Comparison of ENCODE assay signal across 9 cellular contexts in the genomic region with DNA sequence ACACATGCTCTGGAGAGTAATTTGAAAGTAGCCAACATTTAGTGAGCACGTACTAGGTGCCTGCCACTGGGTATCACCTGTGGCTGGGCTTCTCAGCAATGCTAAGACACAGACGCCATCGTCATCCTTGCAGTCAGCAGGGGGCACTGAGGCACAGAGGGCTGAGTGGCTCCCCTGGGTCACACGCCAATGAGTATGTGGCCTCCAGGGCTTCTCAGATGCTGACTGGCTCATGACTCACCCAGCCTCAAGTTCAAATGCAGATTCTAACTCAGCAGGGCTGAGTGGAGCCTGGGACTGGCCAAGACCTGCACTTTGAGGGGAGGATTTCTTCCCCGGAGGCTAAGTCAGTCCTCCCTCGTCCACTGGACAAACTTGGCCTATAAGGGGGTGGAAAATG.
DNase-seq lines count a peak whose midpoint lies in the region; ATAC-seq and TF ChIP-seq lines count a peak whose summit lies in the region.
"Had no signal": no experiment of that assay in that cellular context is flagged by ENCODE, and none has a peak within 500 bp of the region (broad histone marks: within the 10 kb centered on the region; RNA-seq: fewer than 3 reads in every experiment).

No MANE protein-coding gene starts in this region.

- peaks cover 38% of the 10 kb centered on the region for H3K27me3 Mint-ChIP-seq in activated CD4-positive, alpha-beta T cell treated with anti-CD3 and anti-CD28 coated beads, Interleukin-2, amount 10 ng/mL, durations not matched to agents 24 days and 14 days

- no peak overlapping the region for H3K4me3 Mint-ChIP-seq in activated CD4-positive, alpha-beta T cell treated with anti-CD3 and anti-CD28 coated beads, Interleukin-2, amount 10 ng/mL, durations not matched to agents 24 days and 14 days
- H3K4me3 Mint-ChIP-seq: CD4-positive, alpha-beta T cell had no signal

- peak; percentile 35 for TF ChIP-seq CTCF in fibroblast of villous mesenchyme (IDR thresholded peaks at IDR 0.05; ENCODE audit: insufficient read depth, low read depth, low read length)

- DNase-seq in activated CD4-positive, alpha-beta T cell treated with anti-CD3 and anti-CD28 coated beads for 24 hours (ENCODE audit: low read depth in 2 of 2) = peak; percentile 19 to 21
- DNase-seq in activated CD4-positive, alpha-beta T cell treated with anti-CD3 and anti-CD28 coated beads, Interleukin-2, amount 10 ng/mL, durations not matched to agents 24 days and 14 days = no peak
- DNase-seq in fibroblast of villous mesenchyme (ENCODE audit: low read depth) = peak; percentile 80
- peak; percentile 32 for DNase-seq in stimulated activated CD8-positive, alpha-beta memory T cell treated with anti-CD3 and anti-CD28 coated beads, Interleukin-4, amount 100 ng/mL, for 24 hours (ENCODE audit: low read depth)
- DNase-seq in NCI-H526 treated with DMSO at 0.1 percent for 48 hours (lab: John Stamatoyannopoulos, UW) = no peak
- no peak for DNase-seq in superior temporal gyrus (ENCODE audit: extremely low spot score)

- H3K36me3 Mint-ChIP-seq in activated CD4-positive, alpha-beta T cell treated with anti-CD3 and anti-CD28 coated beads, Interleukin-2, amount 10 ng/mL, durations not matched to agents 24 days and 14 days (ENCODE audit: low read depth) = no peaks in the 10 kb centered on the region

- no peak overlapping the region for H3K4me3 ChIP-seq in fibroblast of villous mesenchyme (ENCODE audit: low read depth, low read length)

- intact Hi-C loops in activated CD4-positive, alpha-beta T cell treated with anti-CD3 and anti-CD28 coated beads, Interleukin-2, amount 10 ng/mL, durations not matched to agents 24 days and 14 days (cut with micrococcal nuclease) = no loop called here

- no peak overlapping the region for H3K27ac Mint-ChIP-seq in activated CD4-positive, alpha-beta T cell treated with anti-CD3 and anti-CD28 coated beads, Interleukin-2, amount 10 ng/mL, durations not matched to agents 24 days and 14 days
- H3K27ac Mint-ChIP-seq: CD4-positive, alpha-beta T cell had no signal

- peak; percentile 94 to 99 for ATAC-seq in activated CD4-positive, CD25-positive, alpha-beta regulatory T cell treated with anti-CD3 and anti-CD28 coated beads, Interleukin-2, amount 50 U/mL, for 24 hours
- ATAC-seq in HG02763 (IDR thresholded peaks at IDR 0.05; ENCODE audit: unreplicated experiment) = no peak

- no peaks in the 10 kb centered on the region for H3K4me1 Mint-ChIP-seq in activated CD4-positive, alpha-beta T cell treated with anti-CD3 and anti-CD28 coated beads, Interleukin-2, amount 10 ng/mL, durations not matched to agents 24 days and 14 days

- no peaks in the 10 kb centered on the region for H3K9me3 Mint-ChIP-seq in activated CD4-positive, alpha-beta T cell treated with anti-CD3 and anti-CD28 coated beads, Interleukin-2, amount 10 ng/mL, durations not matched to agents 24 days and 14 days
- H3K9me3 Mint-ChIP-seq: CD4-positive, alpha-beta T cell had no signal

Comparison
In these comparisons a context has a peak if more than half of its experiments do, and no peak if none do; other contexts are left out.
1. DNase-seq: peak in activated CD4-positive, alpha-beta T cell treated with anti-CD3 and anti-CD28 coated beads for 24 hours (2 of 2), fibroblast of villous mesenchyme (single experiment) and stimulated activated CD8-positive, alpha-beta memory T cell treated with anti-CD3 and anti-CD28 coated beads, Interleukin-4, amount 100 ng/mL, for 24 hours (single experiment); none in activated CD4-positive, alpha-beta T cell treated with anti-CD3 and anti-CD28 coated beads, Interleukin-2, amount 10 ng/mL, durations not matched to agents 24 days and 14 days (single experiment), NCI-H526 treated with DMSO at 0.1 percent for 48 hours (single experiment) and superior temporal gyrus (single experiment).